Comparison of ENCODE assay signal across 12 cellular contexts in genomic region chr10:46020871-46021553, GRCh38. TPM values are rescaled to one million over a fixed set of nuclear protein-coding genes. Genes with fewer than 3 reads are reported as not detected.
DNase-seq lines count a peak whose midpoint lies in the region; ATAC-seq and TF ChIP-seq lines count a peak whose summit lies in the region.
"Had no signal": no experiment of that assay in that cellular context is flagged by ENCODE, and none has a peak within 500 bp of the region (broad histone marks: within the 10 kb centered on the region; RNA-seq: fewer than 3 reads in every experiment).

No MANE protein-coding gene starts in this region.

- H3K27me3 ChIP-seq in PC-9 (ENCODE audit: insufficient read depth, low read depth): no peaks in the 10 kb centered on the region
- no peaks in the 10 kb centered on the region for H3K27me3 ChIP-seq in fibroblast of lung (ENCODE audit: control insufficient read depth, insufficient read depth, low read length)
- no peaks in the 10 kb centered on the region for H3K27me3 ChIP-seq in spleen (replicated peaks in 1 of 7)

- H3K36me3 ChIP-seq in PC-9 (ENCODE audit: low read depth): peaks cover 11% of the 10 kb centered on the region; the same call in 1 of the 2 replicates
- H3K36me3 ChIP-seq in fibroblast of lung (ENCODE audit: control insufficient read depth, insufficient read depth, low read length): peaks cover 2% of the 10 kb centered on the region
- peaks cover 0 to 18% (median 5%) of the 10 kb centered on the region in 6 donors for H3K36me3 ChIP-seq in spleen
- no peaks in the 10 kb centered on the region for H3K36me3 ChIP-seq in mucosa of descending colon (ENCODE audit: low read depth)

- POLR2A ChIA-PET in PC-9 (lab: Charles Lee; ENCODE audit: unreplicated experiment): no interaction called here

- CTCF ChIA-PET in PC-9 (lab: Charles Lee): no interaction called here

- peak; percentile 78 for DNase-seq in H4 (ENCODE audit: low spot score)
- DNase-seq in PC-9: peak in 1 of 2 experiments; percentile 92
- peak; percentile 79 to 92 for DNase-seq in fibroblast of lung (ENCODE audit: low read depth in 2 of 2)
- DNase-seq in spleen: no peak
- DNase-seq in NCI-H2196 (lab: John Stamatoyannopoulos, UW; ENCODE audit: unreplicated experiment): no peak
- no peak for DNase-seq in mucosa of descending colon
- DNase-seq: foreskin melanocyte, H9, SHP77 treated with DMSO at 0.1 percent for 48 hours had no signal

- peaks cover 40% of the 10 kb centered on the region for H3F3A ChIP-seq in PC-9 (ENCODE audit: insufficient read depth, low read depth)

- BruUV-seq in PC-9 (replicated peaks; lab: Mats Ljungman, UMichigan): no TSS peak

- peaks cover 72% of the 10 kb centered on the region for H4K20me1 ChIP-seq in PC-9 (ENCODE audit: insufficient read depth)
- H4K20me1 ChIP-seq in fibroblast of lung (ENCODE audit: control insufficient read depth, extremely low read depth, insufficient read depth, low read length): no peaks in the 10 kb centered on the region

- no peak overlapping the region for H3K9ac ChIP-seq in fibroblast of lung (ENCODE audit: insufficient read depth, low read length)
- H3K9ac ChIP-seq: KMS-11 had no signal

- H3K4me3 ChIP-seq in PC-9: peak overlapping the region; percentile 71; the same call in 1 of the 2 replicates
- no peak overlapping the region for H3K4me3 ChIP-seq in fibroblast of lung (replicated peaks in 1 of 4; ENCODE audit: control extremely low read depth in 1 of 4, insufficient read depth in 1 of 4, low read depth in 3 of 4, low read length in 4 of 4)
- H3K4me3 ChIP-seq in spleen: peak overlapping the region in 5 of 8 donors; percentile 49 to 76 (median 65)
- H3K4me3 ChIP-seq in mucosa of descending colon: no peak overlapping the region

- TF ChIP-seq POLR2A in spleen (IDR thresholded peaks at IDR 0.05): no peak

- TF ChIP-seq CTCF in PC-9 (conservative IDR thresholded peaks at IDR 0.05): no peak
- TF ChIP-seq CTCF in fibroblast of lung (conservative IDR thresholded peaks at IDR 0.05 in 1 of 2, IDR thresholded peaks at IDR 0.05 in 1 of 2; ENCODE audit: low read depth in 1 of 2, low read length in 2 of 2): no peak
- no peak for TF ChIP-seq CTCF in spleen (IDR thresholded peaks at IDR 0.05 in 8 of 11, conservative IDR thresholded peaks at IDR 0.05 in 3 of 11)
- no peak for TF ChIP-seq CTCF in mucosa of descending colon (IDR thresholded peaks at IDR 0.05)

- H2AFZ ChIP-seq in PC-9 (no peak overlapping the region), fibroblast of lung (ENCODE audit: low read length) (no peak overlapping the region)

- intact Hi-C loops in PC-9 (cut with micrococcal nuclease; ENCODE audit: unreplicated experiment) (loop anchor here (5.0 to 10.0 kb wide), 3 partner anchors 39 to 556 kb away; no protein-coding TSS in a partner anchor), spleen (cut with DNase I; ENCODE audit: low total_unique reads) (no loop called here), mucosa of descending colon (cut with DNase I, micrococcal nuclease) (no loop called here)

- H3K27ac ChIP-seq in PC-9: peak overlapping the region; percentile 93
- peak overlapping the region; percentile 38 for H3K27ac ChIP-seq in fibroblast of lung (ENCODE audit: insufficient read depth, low read length)
- peak overlapping the region in 7 of 8 donors; percentile 75 to 95 (median 92) for H3K27ac ChIP-seq in spleen
- H3K27ac ChIP-seq: KMS-11 had no signal

- 39 to 50% (median 48%) methylated on average over 2 of the region's 2 CpGs for WGBS in spleen, 5 donors

- no peak for ATAC-seq in mucosa of descending colon
- no peak for ATAC-seq in GM21447 (IDR thresholded peaks at IDR 0.05; ENCODE audit: unreplicated experiment)

- H3K4me2 ChIP-seq in PC-9 (peak overlapping the region; percentile 97), fibroblast of lung (ENCODE audit: extremely low read depth, insufficient read depth, low read length) (no peak overlapping the region)
- H3K4me2 ChIP-seq: KMS-11 had no signal

- H3K79me2 ChIP-seq in PC-9 (ENCODE audit: low read depth): peaks cover 97% of the 10 kb centered on the region
- H3K79me2 ChIP-seq in fibroblast of lung (ENCODE audit: control insufficient read depth, insufficient read depth, low read length): peaks cover 85% of the 10 kb centered on the region

- peaks cover 37% of the 10 kb centered on the region for H3K4me1 ChIP-seq in PC-9 (replicated peaks; ENCODE audit: insufficient read depth)
- H3K4me1 ChIP-seq in fibroblast of lung (ENCODE audit: control insufficient read depth, extremely low read depth, insufficient read depth, low read length): peaks cover 15% of the 10 kb centered on the region
- peaks cover 43 to 100% (median 95%) of the 10 kb centered on the region in 6 donors for H3K4me1 ChIP-seq in spleen
- peaks cover 54% of the 10 kb centered on the region for H3K4me1 ChIP-seq in mucosa of descending colon (ENCODE audit: low read depth)

- H3K9me3 ChIP-seq in PC-9 (ENCODE audit: insufficient read depth, low read depth): no peaks in the 10 kb centered on the region
- H3K9me3 ChIP-seq in fibroblast of lung (ENCODE audit: control insufficient read depth, insufficient read depth, low read depth, low read length): no peaks in the 10 kb centered on the region
- H3K9me3 ChIP-seq in spleen: no peaks in the 10 kb centered on the region
- H3K9me3 ChIP-seq in mucosa of descending colon: no peaks in the 10 kb centered on the region

- no peaks in the 10 kb centered on the region for H3K9me2 ChIP-seq in PC-9 (ENCODE audit: insufficient read depth)

RNA-seq across cellular contexts. Expression of gene NCOA4, which starts 9.4 kb away (rescaled TPM):
- 184 and 185 TPM in 2 replicates for total RNA-seq in H4 (2014; rRNA removed; shearing (Covaris generic))
- total RNA-seq in PC-9 (2021): 142 and 143 TPM in 2 replicates
- total RNA-seq in fibroblast of lung: 145 and 175 TPM in 2 replicates
- 117 and 140 TPM in 2 replicates for polyA plus RNA-seq in fibroblast of lung
- 78.4 and 81.5 TPM in 2 replicates for polyA plus RNA-seq in fibroblast of lung (2012)
- polyA minus RNA-seq in fibroblast of lung (ENCODE audit: low replicate concordance): 76.8 and 152 TPM in 2 replicates
- total RNA-seq in spleen: 100 to 1,000 TPM; 196 to 352 (median 292) TPM
- polyA plus RNA-seq in spleen: 10 to 100 TPM; 39.3 to 91.2 (median 63.6) TPM
- 100 to 1,000 TPM; 183 to 206 (median 193) TPM for total RNA-seq in mucosa of descending colon

RNA-seq across cellular contexts. Expression of gene MSMB, which starts 25.1 kb away (rescaled TPM):
- total RNA-seq in H4 (2014; rRNA removed; shearing (Covaris generic)): not detected in 2 replicates
- total RNA-seq in PC-9 (2021): not detected in 2 replicates
- total RNA-seq in fibroblast of lung: not detected in 2 replicates
- polyA plus RNA-seq in fibroblast of lung: not detected in 2 replicates
- not detected in 2 replicates for polyA plus RNA-seq in fibroblast of lung (2012)
- polyA minus RNA-seq in fibroblast of lung (ENCODE audit: low replicate concordance): not detected in 2 replicates
- total RNA-seq in spleen: not detected
- polyA plus RNA-seq in spleen: not detected
- not detected for total RNA-seq in mucosa of descending colon
- total RNA-seq: H9, posterior vena cava had no signal

RNA-seq across cellular contexts. Expression of gene TIMM23, which starts 48.7 kb away (rescaled TPM):
- total RNA-seq in H4 (2014; rRNA removed; shearing (Covaris generic)): 138 and 155 TPM in 2 replicates
- total RNA-seq in PC-9 (2021) (64.9 and 82.4 TPM in 2 replicates), fibroblast of lung (55.0 and 58.8 TPM in 2 replicates), spleen (10 to 100 TPM; 29.9 to 56.2 (median 35.0) TPM), mucosa of descending colon (10 to 100 TPM; 39.5 to 47.9 (median 47.6) TPM)
- polyA plus RNA-seq in fibroblast of lung (130 and 145 TPM in 2 replicates), spleen (10 to 100 TPM; 38.5 to 49.6 (median 47.7) TPM)
- polyA plus RNA-seq in fibroblast of lung (2012): 95.8 and 115 TPM in 2 replicates
- polyA minus RNA-seq in fibroblast of lung (ENCODE audit: low replicate concordance): 16.8 and 18.3 TPM in 2 replicates

Comparison
In these comparisons a context has a peak if more than half of its experiments do, and no peak if none do; other contexts are left out.
1. DNase-seq: peak in H4 (single experiment) and fibroblast of lung (2 of 2); none in spleen (single experiment), NCI-H2196 (single experiment) and mucosa of descending colon (0 of 3).
2. H3K27ac ChIP-seq: peak in every context shown above with its lines; median percentile 93 in PC-9; 92 in spleen; 38 in fibroblast of lung.
3. H3K4me3 ChIP-seq: peak in PC-9 (single experiment) and spleen (5 of 8); none in fibroblast of lung (0 of 4) and mucosa of descending colon (single experiment).